Comparison of ENCODE assay signal across 23 cellular contexts in the genomic region with DNA sequence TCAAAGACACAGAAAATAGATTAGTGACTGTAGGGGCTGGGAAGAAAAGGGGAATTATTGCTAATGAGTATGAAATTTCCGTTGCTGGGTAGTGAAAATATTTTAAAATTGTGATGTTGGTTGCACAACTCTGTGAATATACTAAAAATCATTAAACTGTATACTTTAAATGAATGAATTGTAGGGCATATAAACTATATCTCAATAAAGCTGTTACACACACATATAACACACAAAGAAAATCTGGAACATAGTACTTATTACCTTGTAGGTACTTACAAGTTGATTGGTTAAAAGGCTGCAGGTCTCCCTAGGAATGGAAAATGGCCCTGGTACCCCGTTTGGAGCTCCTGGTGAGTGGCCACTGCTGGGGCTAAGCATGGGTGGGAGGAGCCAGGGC. TPM values are rescaled to one million over a fixed set of nuclear protein-coding genes. Genes with fewer than 3 reads are reported as not detected.
"Had no signal": no experiment of that assay in that cellular context is flagged by ENCODE, and none has a peak within 500 bp of the region (broad histone marks: within the 10 kb centered on the region; RNA-seq: fewer than 3 reads in every experiment).

No MANE protein-coding gene starts in this region.

- H3K4me3 ChIP-seq: K562, Peyer's patch, SJCRH30 had no signal

- H3K36me3 ChIP-seq: Peyer's patch, SJCRH30 had no signal

- H3K4me2 ChIP-seq: KMS-11 had no signal

- ATAC-seq: K562, PC-3, Right ventricle myocardium inferior, SK-N-SH treated with all-trans-retinoic acid at 6 μM for 48 hours had no signal

- DNase-seq: Kasumi-1, MM.1S, NCI-H1092 treated with DMSO at 0.1 percent for 48 hours, NCI-H1436, NCI-H187, NCI-H2029, NCI-H2081 treated with DMSO at 0.1 percent for 48 hours, NCI-H2171, NCI-H226, NCI-H446, NCI-H510A, NCI-H524 treated with DMSO at 0.1 percent for 48 hours, NCI-H69, NCI-H774, PC-3, Peyer's patch, SHP77 treated with DMSO at 0.1 percent for 48 hours, SJCRH30 had no signal

- H3K27me3 ChIP-seq: Peyer's patch, SJCRH30 had no signal

- H3K9ac ChIP-seq: KMS-11 had no signal

- H3K9me3 ChIP-seq: Peyer's patch, SJCRH30 had no signal

- H3K27ac ChIP-seq: KMS-11, Peyer's patch, SJCRH30 had no signal

RNA-seq across cellular contexts. Expression of a gene that starts 59.9 kb away (rescaled TPM):
- polyA plus RNA-seq: IgD-negative memory B cell had no signal
